ENCODE assay signal across 6 cellular contexts in the genomic region with DNA sequence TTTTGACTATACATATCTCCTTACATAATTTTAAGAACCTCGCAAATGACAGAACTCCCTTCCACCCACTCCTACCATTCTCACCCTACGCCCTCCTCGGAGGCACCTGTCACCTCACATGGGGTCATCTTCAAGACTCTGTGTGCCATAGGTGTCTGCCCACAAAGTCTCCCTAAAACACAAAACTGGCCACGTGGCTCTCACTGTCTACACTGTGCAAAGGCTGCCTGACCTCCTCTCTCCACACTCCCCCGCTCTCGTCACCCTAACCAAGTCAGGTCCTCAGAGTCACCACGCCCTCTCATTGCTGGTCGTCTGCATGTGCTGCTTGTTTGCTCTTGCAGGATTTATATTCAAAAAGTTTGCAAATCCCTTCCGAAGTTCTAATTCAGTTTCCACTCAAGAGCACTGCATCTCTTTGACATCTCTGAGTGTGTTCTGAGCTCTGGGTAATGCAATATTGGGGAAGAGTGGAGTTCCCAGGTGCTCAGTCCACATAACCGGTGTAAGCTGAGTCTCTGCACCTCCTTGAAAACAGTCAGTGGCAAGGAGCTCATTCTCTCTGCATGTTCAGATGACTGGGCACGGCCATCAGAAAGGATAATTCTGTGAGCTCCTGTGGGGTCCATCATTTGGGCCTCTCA. TPM values are rescaled to one million over a fixed set of nuclear protein-coding genes. Genes with fewer than 3 reads are reported as not detected.
"Had no signal": no experiment of that assay in that cellular context is flagged by ENCODE, and none has a peak within 500 bp of the region (broad histone marks: within the 10 kb centered on the region; RNA-seq: fewer than 3 reads in every experiment).

No MANE protein-coding gene starts in this region.

RNA-seq across cellular contexts. Expression of a gene that starts 36.1 kb away (rescaled TPM):
- total RNA-seq: activated CD4-positive, alpha-beta memory T cell treated with anti-CD3 and anti-CD28 coated beads, Interleukin-2, amount 10 ng/mL, durations not matched to agents 7 days and 5 days; activated CD4-positive, alpha-beta T cell treated with anti-CD3 and anti-CD28 coated beads, Interleukin-2, amount 10 ng/mL, durations not matched to agents 7 days and 5 days; activated T-cell treated with anti-CD3 and anti-CD28 coated beads, Interleukin-2, amount 50 U/mL, for 72 hours; foreskin keratinocyte; glomerular endothelial cell; T-helper 2 cell treated with Interferon-gamma antibody and Interleukin-4, amounts not matched to agents 100 ng/mL and 5 ng/mL, for 36 hours had no signal
- polyA plus RNA-seq: foreskin keratinocyte had no signal
